ENCODE assay signal across 2 cellular contexts in genomic region chr14:78501901-78502300, GRCh38.
TF ChIP-seq lines count a peak whose summit lies in the region.

No MANE protein-coding gene starts in this region.

TF ChIP-seq in A549, 52 proteins besides CTCF, POLR2A, EP300 and RAD21 (continued from another document):
- TF ChIP-seq USF2 (IDR thresholded peaks at IDR 0.05) (peak; percentile 57), HEYL (CRISPR knock-in tag; IDR thresholded peaks at IDR 0.05) (no peak)

TF ChIP-seq in K562, 482 proteins besides CTCF, POLR2A, EP300 and RAD21 (continued from another document):
- TF ChIP-seq TFE3 (CRISPR knock-in tag; IDR thresholded peaks at IDR 0.05) (peak; percentile 81), RAD51 (IDR thresholded peaks at IDR 0.05; ENCODE audit: borderline replicate concordance, low read depth) (peak; percentile 71), DMBX1 (CRISPR knock-in tag; IDR thresholded peaks at IDR 0.05; ENCODE audit: borderline replicate concordance) (no peak)
TF ChIP-seq in K562: peak in this region for 5.
